Comparison of ENCODE assay signal across 32 cellular contexts in genomic region chr14:80364816-80365215, GRCh38.
"Had no signal": no experiment of that assay in that cellular context is flagged by ENCODE, and none has a peak within 500 bp of the region (broad histone marks: within the 10 kb centered on the region; RNA-seq: fewer than 3 reads in every experiment).

No MANE protein-coding gene starts in this region.

- H3K4me3 Mint-ChIP-seq: activated CD4-positive, alpha-beta memory T cell treated with anti-CD3 and anti-CD28 coated beads for 36 hours; activated CD4-positive, alpha-beta T cell treated with anti-CD3 and anti-CD28 coated beads for 36 hours; activated CD4-positive, alpha-beta T cell treated with anti-CD3 and anti-CD28 coated beads, Interleukin-2, amount 10 ng/mL, durations not matched to agents 24 days and 14 days; activated CD8-positive, alpha-beta memory T cell treated with anti-CD3 and anti-CD28 coated beads, Interleukin-2, amount 10 ng/mL, durations not matched to agents 7 days and 5 days; activated CD8-positive, alpha-beta T cell treated with anti-CD3 and anti-CD28 coated beads, Interleukin-2, amount 10 ng/mL, durations not matched to agents 7 days and 5 days; activated naive CD4-positive, alpha-beta T cell treated with anti-CD3 and anti-CD28 coated beads for 36 hours; activated naive CD4-positive, alpha-beta T cell treated with anti-CD3 and anti-CD28 coated beads, Interleukin-2, amount 50 U/mL, for 24 hours; activated naive CD8-positive, alpha-beta T cell treated with anti-CD3 and anti-CD28 coated beads for 36 hours; activated naive CD8-positive, alpha-beta T cell treated with anti-CD3 and anti-CD28 coated beads, Interleukin-2, amount 50 U/mL, for 24 hours; activated T-helper 1 cell treated with anti-CD3 and anti-CD28 coated beads, Interleukin-12 subunit alpha, Interleukin-12 subunit beta, Interleukin-2, Interleukin-4 antibody, amounts not matched to agents 30 ng/mL and 10 ng/mL and 1 ng/mL, durations not matched to agents 14 hours and 24 hours and 36 hours; effector memory CD8-positive, alpha-beta T cell had no signal

- H3K27me3 ChIP-seq: adrenal gland, body of pancreas, colonic mucosa, esophagus muscularis mucosa, foreskin keratinocyte, gastrocnemius medialis, heart left ventricle had no signal

- DNase-seq: activated CD4-positive, alpha-beta memory T cell treated with anti-CD3 and anti-CD28 coated beads for 36 hours; activated CD4-positive, alpha-beta T cell treated with anti-CD3 and anti-CD28 coated beads for 36 hours; activated CD4-positive, alpha-beta T cell treated with anti-CD3 and anti-CD28 coated beads, Interleukin-2, amount 10 ng/mL, durations not matched to agents 24 days and 14 days; activated CD4-positive, CD25-positive, alpha-beta regulatory T cell; activated CD4-positive, CD25-positive, alpha-beta regulatory T cell treated with anti-CD3 and anti-CD28 coated beads, Interleukin-2, amount 50 U/mL, for 72 hours; activated CD8-positive, alpha-beta memory T cell treated with anti-CD3 and anti-CD28 coated beads, Interleukin-2, amount 10 ng/mL, durations not matched to agents 7 days and 5 days; activated CD8-positive, alpha-beta memory T cell treated with anti-CD3 and anti-CD28 coated beads, Interleukin-2, amount 50 U/mL, for 4 hours; activated CD8-positive, alpha-beta T cell treated with anti-CD3 and anti-CD28 coated beads, Interleukin-2, amount 10 ng/mL, durations not matched to agents 7 days and 5 days; activated effector memory CD4-positive, alpha-beta T cell treated with anti-CD3 and anti-CD28 coated beads, Interleukin-2, amount 50 U/mL, for 16 hours; activated naive CD4-positive, alpha-beta T cell treated with anti-CD3 and anti-CD28 coated beads for 36 hours; activated naive CD8-positive, alpha-beta T cell treated with anti-CD3 and anti-CD28 coated beads for 36 hours; activated naive CD8-positive, alpha-beta T cell treated with anti-CD3 and anti-CD28 coated beads, Interleukin-2, amount 50 U/mL, for 24 hours; activated T-cell treated with anti-CD3 and anti-CD28 coated beads, Interleukin-2, amount 50 U/mL, for 1 hour; activated T-cell treated with anti-CD3 and anti-CD28 coated beads, Interleukin-2, amount 50 U/mL, for 48 hours; adrenal gland; amygdala; aorta; body of pancreas; central memory CD4-positive, alpha-beta T cell; cerebellar nuclear complex; colonic mucosa; effector memory CD8-positive, alpha-beta T cell; erythroblast; foreskin keratinocyte; gastrocnemius medialis; glutamatergic neuron; heart left ventricle; T-helper 2 cell had no signal

- H3K9me3 Mint-ChIP-seq: activated CD4-positive, alpha-beta memory T cell treated with anti-CD3 and anti-CD28 coated beads for 36 hours; activated CD4-positive, alpha-beta T cell treated with anti-CD3 and anti-CD28 coated beads, Interleukin-2, amount 10 ng/mL, durations not matched to agents 24 days and 14 days; activated naive CD8-positive, alpha-beta T cell treated with anti-CD3 and anti-CD28 coated beads for 36 hours; activated naive CD8-positive, alpha-beta T cell treated with anti-CD3 and anti-CD28 coated beads, Interleukin-2, amount 50 U/mL, for 24 hours; activated T-helper 1 cell treated with anti-CD3 and anti-CD28 coated beads, Interleukin-12 subunit alpha, Interleukin-12 subunit beta, Interleukin-2, Interleukin-4 antibody, amounts not matched to agents 30 ng/mL and 10 ng/mL and 1 ng/mL, durations not matched to agents 14 hours and 24 hours and 36 hours; activated T-helper 2 cell treated with anti-CD3 and anti-CD28 coated beads, Interferon-gamma antibody, Interleukin-2, Interleukin-4, amounts not matched to agents 10 μg/mL and 5 μg/mL and 100 μg/mL, durations not matched to agents 14 hours and 24 hours and 36 hours had no signal

- H3K27ac Mint-ChIP-seq: activated CD4-positive, alpha-beta memory T cell treated with anti-CD3 and anti-CD28 coated beads for 36 hours; activated CD4-positive, alpha-beta T cell treated with anti-CD3 and anti-CD28 coated beads for 36 hours; activated CD4-positive, alpha-beta T cell treated with anti-CD3 and anti-CD28 coated beads, Interleukin-2, amount 10 ng/mL, durations not matched to agents 24 days and 14 days; activated CD8-positive, alpha-beta memory T cell treated with anti-CD3 and anti-CD28 coated beads, Interleukin-2, amount 10 ng/mL, durations not matched to agents 7 days and 5 days; activated CD8-positive, alpha-beta T cell treated with anti-CD3 and anti-CD28 coated beads, Interleukin-2, amount 10 ng/mL, durations not matched to agents 7 days and 5 days; activated naive CD4-positive, alpha-beta T cell treated with anti-CD3 and anti-CD28 coated beads for 36 hours; activated naive CD4-positive, alpha-beta T cell treated with anti-CD3 and anti-CD28 coated beads, Interleukin-2, amount 50 U/mL, for 24 hours; activated naive CD8-positive, alpha-beta T cell treated with anti-CD3 and anti-CD28 coated beads for 36 hours; activated naive CD8-positive, alpha-beta T cell treated with anti-CD3 and anti-CD28 coated beads, Interleukin-2, amount 50 U/mL, for 24 hours; activated T-helper 1 cell treated with anti-CD3 and anti-CD28 coated beads, Interleukin-12 subunit alpha, Interleukin-12 subunit beta, Interleukin-2, Interleukin-4 antibody, amounts not matched to agents 30 ng/mL and 10 ng/mL and 1 ng/mL, durations not matched to agents 14 hours and 24 hours and 36 hours; activated T-helper 2 cell treated with anti-CD3 and anti-CD28 coated beads, Interferon-gamma antibody, Interleukin-2, Interleukin-4, amounts not matched to agents 10 μg/mL and 5 μg/mL and 100 μg/mL, durations not matched to agents 14 hours and 24 hours and 36 hours; effector memory CD8-positive, alpha-beta T cell had no signal

- H3K36me3 ChIP-seq: adrenal gland, colonic mucosa, esophagus muscularis mucosa, gastrocnemius medialis, heart left ventricle had no signal

- H3K36me3 Mint-ChIP-seq: activated CD4-positive, alpha-beta memory T cell treated with anti-CD3 and anti-CD28 coated beads for 36 hours; activated CD8-positive, alpha-beta memory T cell treated with anti-CD3 and anti-CD28 coated beads, Interleukin-2, amount 10 ng/mL, durations not matched to agents 7 days and 5 days; activated naive CD4-positive, alpha-beta T cell treated with anti-CD3 and anti-CD28 coated beads, Interleukin-2, amount 50 U/mL, for 24 hours; activated naive CD8-positive, alpha-beta T cell treated with anti-CD3 and anti-CD28 coated beads for 36 hours had no signal

- H3K27me3 Mint-ChIP-seq: activated CD4-positive, alpha-beta memory T cell treated with anti-CD3 and anti-CD28 coated beads for 36 hours; activated CD4-positive, alpha-beta T cell treated with anti-CD3 and anti-CD28 coated beads for 36 hours; activated CD4-positive, alpha-beta T cell treated with anti-CD3 and anti-CD28 coated beads, Interleukin-2, amount 10 ng/mL, durations not matched to agents 24 days and 14 days; activated CD8-positive, alpha-beta memory T cell treated with anti-CD3 and anti-CD28 coated beads, Interleukin-2, amount 10 ng/mL, durations not matched to agents 7 days and 5 days; activated naive CD4-positive, alpha-beta T cell treated with anti-CD3 and anti-CD28 coated beads, Interleukin-2, amount 50 U/mL, for 24 hours; activated naive CD8-positive, alpha-beta T cell treated with anti-CD3 and anti-CD28 coated beads for 36 hours; activated naive CD8-positive, alpha-beta T cell treated with anti-CD3 and anti-CD28 coated beads, Interleukin-2, amount 50 U/mL, for 24 hours; effector memory CD8-positive, alpha-beta T cell had no signal

- H3K27ac ChIP-seq: adrenal gland, body of pancreas, colonic mucosa, esophagus muscularis mucosa, foreskin keratinocyte, gastrocnemius medialis, heart left ventricle had no signal

- H3K9me3 ChIP-seq: adrenal gland, body of pancreas, colonic mucosa, gastrocnemius medialis had no signal

- H3K4me1 ChIP-seq: adrenal gland, body of pancreas, colonic mucosa, esophagus muscularis mucosa, foreskin keratinocyte, gastrocnemius medialis, heart left ventricle had no signal

- H3K4me1 Mint-ChIP-seq: activated CD4-positive, alpha-beta T cell treated with anti-CD3 and anti-CD28 coated beads for 36 hours; activated CD4-positive, alpha-beta T cell treated with anti-CD3 and anti-CD28 coated beads, Interleukin-2, amount 10 ng/mL, durations not matched to agents 24 days and 14 days; activated CD8-positive, alpha-beta memory T cell treated with anti-CD3 and anti-CD28 coated beads, Interleukin-2, amount 10 ng/mL, durations not matched to agents 7 days and 5 days; activated naive CD4-positive, alpha-beta T cell treated with anti-CD3 and anti-CD28 coated beads, Interleukin-2, amount 50 U/mL, for 24 hours; activated naive CD8-positive, alpha-beta T cell treated with anti-CD3 and anti-CD28 coated beads for 36 hours; activated naive CD8-positive, alpha-beta T cell treated with anti-CD3 and anti-CD28 coated beads, Interleukin-2, amount 50 U/mL, for 24 hours had no signal

- H3K4me3 ChIP-seq: adrenal gland, body of pancreas, colonic mucosa, esophagus muscularis mucosa, gastrocnemius medialis, heart left ventricle had no signal

- ATAC-seq: activated CD4-positive, alpha-beta T cell treated with anti-CD3 and anti-CD28 coated beads for 36 hours; activated CD8-positive, alpha-beta memory T cell treated with anti-CD3 and anti-CD28 coated beads, Interleukin-2, amount 10 ng/mL, durations not matched to agents 7 days and 5 days; activated CD8-positive, alpha-beta T cell treated with anti-CD3 and anti-CD28 coated beads, Interleukin-2, amount 10 ng/mL, durations not matched to agents 7 days and 5 days; activated naive CD8-positive, alpha-beta T cell treated with anti-CD3 and anti-CD28 coated beads, Interleukin-2, amount 50 U/mL, for 24 hours; body of pancreas; effector memory CD8-positive, alpha-beta T cell; gastrocnemius medialis had no signal
